In genomic region chr10:128047991-128048826, GRCh38 we compare ENCODE assay signal across 8 cellular contexts.
A peak's percentile ranks its signal among the peaks of the same experiment; 100 is the strongest.
DNase-seq lines count a peak whose midpoint lies in the region; ATAC-seq and TF ChIP-seq lines count a peak whose summit lies in the region.

No MANE protein-coding gene starts in this region.

- DNase-seq in activated CD4-positive, alpha-beta T cell treated with anti-CD3 and anti-CD28 coated beads for 36 hours: peak; percentile 61
- DNase-seq in activated CD4-positive, alpha-beta T cell treated with anti-CD3 and anti-CD28 coated beads, Interleukin-2, amount 50 U/mL, for 1 hour: no peak
- no peak for DNase-seq in activated B cell treated with CpG ODN at 0.5 μM for 24 hours
- peak; percentile 31 for DNase-seq in germinal center (ENCODE audit: low spot score)
- DNase-seq in NCI-H226: no peak
- no peak for DNase-seq in GM19240 (ENCODE audit: insufficient read length, low spot score)

- H3K27ac Mint-ChIP-seq in activated CD4-positive, alpha-beta T cell treated with anti-CD3 and anti-CD28 coated beads for 36 hours: peak overlapping the region; percentile 94
- H3K27ac Mint-ChIP-seq in activated B cell treated with CpG ODN at 0.5 μM for 24 hours: peak overlapping the region; percentile 81

- H3K9me3 Mint-ChIP-seq in activated CD4-positive, alpha-beta T cell treated with anti-CD3 and anti-CD28 coated beads for 36 hours (ENCODE audit: low read depth): no peaks in the 10 kb centered on the region
- H3K9me3 Mint-ChIP-seq in activated B cell treated with CpG ODN at 0.5 μM for 24 hours: no peaks in the 10 kb centered on the region

- peak overlapping the region; percentile 44 for H3K27ac ChIP-seq in skeletal muscle tissue (ENCODE audit: low read depth, low read length)

- H3K36me3 Mint-ChIP-seq in activated CD4-positive, alpha-beta T cell treated with anti-CD3 and anti-CD28 coated beads for 36 hours (ENCODE audit: low read depth): peaks cover 45% of the 10 kb centered on the region
- peaks cover 34% of the 10 kb centered on the region for H3K36me3 Mint-ChIP-seq in activated B cell treated with CpG ODN at 0.5 μM for 24 hours (ENCODE audit: low read depth)

- H3K4me3 ChIP-seq in skeletal muscle tissue (ENCODE audit: low read length in 3 of 3): peak overlapping the region in 2 of 3 donors; percentile 40 to 46

- CTCF ChIA-PET in activated CD4-positive, alpha-beta T cell treated with anti-CD3 and anti-CD28 coated beads for 36 hours (lab: Charles Lee): interaction anchor here (0.6 to 6.0 kb wide), 15 partner anchors 10 to 1419 kb away, joined by 3 to 71 read pairs (median 6); partner anchors contain the start of genes MGMT and PTPRE
- CTCF ChIA-PET in activated B cell treated with CpG ODN at 0.5 μM for 24 hours (lab: Charles Lee): interaction anchor here (0.7 to 2.9 kb wide), 5 partner anchors 11 to 332 kb away, joined by 3 to 31 read pairs (median 12); no protein-coding TSS in a partner anchor

- peaks cover 51% of the 10 kb centered on the region for H3K4me1 Mint-ChIP-seq in activated CD4-positive, alpha-beta T cell treated with anti-CD3 and anti-CD28 coated beads for 36 hours
- H3K4me1 Mint-ChIP-seq in activated B cell treated with CpG ODN at 0.5 μM for 24 hours: peaks cover 55% of the 10 kb centered on the region

- H3K4me1 ChIP-seq in skeletal muscle tissue (ENCODE audit: control insufficient read depth in 3 of 3, insufficient read depth in 3 of 3, low read length in 3 of 3): peaks cover 0 to 4% (median 3%) of the 10 kb centered on the region in 3 donors

- TF ChIP-seq CTCF in activated B cell treated with CpG ODN at 0.5 μM for 24 hours (IDR thresholded peaks at IDR 0.05): no peak

- H3K36me3 ChIP-seq in skeletal muscle tissue (ENCODE audit: control insufficient read depth in 3 of 3, insufficient read depth in 3 of 3, low read length in 3 of 3): peaks cover 0 to 3% (median 0%) of the 10 kb centered on the region in 3 donors

- H3K27me3 Mint-ChIP-seq in activated CD4-positive, alpha-beta T cell treated with anti-CD3 and anti-CD28 coated beads for 36 hours: no peaks in the 10 kb centered on the region
- no peaks in the 10 kb centered on the region for H3K27me3 Mint-ChIP-seq in activated B cell treated with CpG ODN at 0.5 μM for 24 hours

- H3K27me3 ChIP-seq in skeletal muscle tissue (ENCODE audit: control insufficient read depth in 3 of 3, insufficient read depth in 3 of 3, low read length in 3 of 3): peaks cover 0 to 3% (median 0%) of the 10 kb centered on the region in 3 donors

- POLR2A ChIA-PET in activated CD4-positive, alpha-beta T cell treated with anti-CD3 and anti-CD28 coated beads for 36 hours (lab: Charles Lee): interaction anchor here (1.0 to 3.5 kb wide), 4 partner anchors 10 to 78 kb away, joined by 3 to 60 read pairs (median 14); partner anchors contain the start of gene MKI67
- POLR2A ChIA-PET in activated B cell treated with CpG ODN at 0.5 μM for 24 hours (lab: Charles Lee): interaction anchor here (0.6 to 8.2 kb wide), 10 partner anchors 10 to 194 kb away, joined by 3 to 162 read pairs (median 4); no protein-coding TSS in a partner anchor

- intact Hi-C loops in activated CD4-positive, alpha-beta T cell treated with anti-CD3 and anti-CD28 coated beads for 36 hours (cut with DNase I, micrococcal nuclease): loop anchor here (1.0 to 2.0 kb wide), 5 partner anchors 16 to 1419 kb away; partner anchors contain the start of genes MGMT (in 1 of the 2) and MKI67 (in 1 of the 2)
- intact Hi-C loops in activated B cell treated with CpG ODN at 0.5 μM for 24 hours (cut with micrococcal nuclease): loop anchor here (1.0 kb wide), 3 partner anchors 13 to 21 kb away; no protein-coding TSS in a partner anchor

- no peaks in the 10 kb centered on the region for H3K9me3 ChIP-seq in skeletal muscle tissue (ENCODE audit: control insufficient read depth in 3 of 3, low read length in 3 of 3)

- ATAC-seq in activated CD4-positive, alpha-beta T cell treated with anti-CD3 and anti-CD28 coated beads for 36 hours: peak; percentile 43
- ATAC-seq in HG03378 (IDR thresholded peaks at IDR 0.05; ENCODE audit: unreplicated experiment): peak; percentile 34
- peak; percentile 6 for ATAC-seq in activated B cell treated with CpG ODN at 0.5 μM for 24 hours (ENCODE audit: low read depth)

- H3K9ac ChIP-seq in skeletal muscle tissue (ENCODE audit: low read depth in 1 of 3, low read length in 3 of 3): peak overlapping the region in 1 of 3 donors; percentile 38

- H3K4me3 Mint-ChIP-seq in activated CD4-positive, alpha-beta T cell treated with anti-CD3 and anti-CD28 coated beads for 36 hours: peak overlapping the region; percentile 83
- peak overlapping the region; percentile 85 for H3K4me3 Mint-ChIP-seq in activated B cell treated with CpG ODN at 0.5 μM for 24 hours

Comparison
In these comparisons a context has a peak if more than half of its experiments do, and no peak if none do; other contexts are left out.
1. DNase-seq: peak in activated CD4-positive, alpha-beta T cell treated with anti-CD3 and anti-CD28 coated beads for 36 hours (single experiment) and germinal center (single experiment); none in activated CD4-positive, alpha-beta T cell treated with anti-CD3 and anti-CD28 coated beads, Interleukin-2, amount 50 U/mL, for 1 hour (single experiment), activated B cell treated with CpG ODN at 0.5 μM for 24 hours (single experiment), NCI-H226 (single experiment) and GM19240 (single experiment).
2. Peak in every context shown above with its lines, with median percentiles within 50 percentile points of each other: ATAC-seq.